Comparison of ENCODE assay signal across 8 cellular contexts in genomic region chr12:94405378-94406116, GRCh38. TPM values are rescaled to one million over a fixed set of nuclear protein-coding genes. Genes with fewer than 3 reads are reported as not detected.
DNase-seq lines count a peak whose midpoint lies in the region; ATAC-seq and TF ChIP-seq lines count a peak whose summit lies in the region.

No MANE protein-coding gene starts in this region.

- H4K20me1 ChIP-seq in hepatocyte (ENCODE audit: insufficient read depth, poor library complexity, severe bottlenecking): no peaks in the 10 kb centered on the region

- H3K4me1 ChIP-seq in hepatocyte (ENCODE audit: insufficient read depth): no peaks in the 10 kb centered on the region

- no peak overlapping the region for H2AFZ ChIP-seq in hepatocyte

- H3K79me2 ChIP-seq in hepatocyte: no peaks in the 10 kb centered on the region

- no peaks in the 10 kb centered on the region for H3K9me2 ChIP-seq in hepatocyte (replicated peaks; ENCODE audit: insufficient read depth)

- H3K4me3 ChIP-seq in hepatocyte: no peak overlapping the region

- TF ChIP-seq CTCF in hepatocyte (IDR thresholded peaks at IDR 0.05; ENCODE audit: poor library complexity): no peak

- peak; percentile 69 for ATAC-seq in GM19455 (IDR thresholded peaks at IDR 0.05; ENCODE audit: unreplicated experiment)
- peak; percentile 74 for ATAC-seq in HG03378 (IDR thresholded peaks at IDR 0.05; ENCODE audit: unreplicated experiment)
- no peak for ATAC-seq in left colon

- WGBS in hepatocyte (ENCODE audit: low lambda C conversion rate, missing lambda C conversion rate): 93% methylated on average over 3 of the region's 3 CpGs

- H3K4me2 ChIP-seq in hepatocyte: peak overlapping the region; percentile 50

- no peaks in the 10 kb centered on the region for H3K27me3 ChIP-seq in hepatocyte

- no peak overlapping the region for H3K27ac ChIP-seq in hepatocyte

- no peaks in the 10 kb centered on the region for H3K9me3 ChIP-seq in hepatocyte (ENCODE audit: low read depth)

- intact Hi-C loops in left colon (cut with DNase I, micrococcal nuclease): no loop called here

- H3K36me3 ChIP-seq in hepatocyte (replicated peaks; ENCODE audit: insufficient read depth, low read depth): no peaks in the 10 kb centered on the region

- DNase-seq in GM03348 (ENCODE audit: low spot score) (peak; percentile 11), hepatocyte (ENCODE audit: low spot score) (no peak), GDM1 (lab: John Stamatoyannopoulos, UW) (no peak), NCI-H2196 (lab: John Stamatoyannopoulos, UW; ENCODE audit: unreplicated experiment) (no peak), NCI-H2029 (lab: John Stamatoyannopoulos, UW) (no peak), left colon (no peak)

RNA-seq across cellular contexts. Expression of gene CEP83, which starts 54.1 kb away (rescaled TPM):
- total RNA-seq in hepatocyte (9.0 and 20.1 TPM in 2 replicates), left colon (10 to 100 TPM; 12.1 to 17.6 TPM)
- polyA plus RNA-seq in hepatocyte: 3.7 and 5.0 TPM in 2 replicates
